8 cellular contexts compared by ENCODE assay signal in genomic region chr5:28766565-28767158, GRCh38.
DNase-seq lines count a peak whose midpoint lies in the region; ATAC-seq and TF ChIP-seq lines count a peak whose summit lies in the region.

No MANE protein-coding gene starts in this region.

- H3K9me3 Mint-ChIP-seq in activated CD4-positive, alpha-beta memory T cell treated with anti-CD3 and anti-CD28 coated beads, Interleukin-2, amount 10 ng/mL, durations not matched to agents 7 days and 5 days, result peaks cover 1% of the 10 kb centered on the region

- no peaks in the 10 kb centered on the region for H3K36me3 Mint-ChIP-seq in activated CD4-positive, alpha-beta memory T cell treated with anti-CD3 and anti-CD28 coated beads, Interleukin-2, amount 10 ng/mL, durations not matched to agents 7 days and 5 days (ENCODE audit: low read depth)

- TF ChIP-seq POLR2A in NB4 (IDR thresholded peaks at IDR 0.05; ENCODE audit: extremely low read depth, insufficient read length), result no peak

- no peak overlapping the region for H3K27ac Mint-ChIP-seq in activated CD4-positive, alpha-beta memory T cell treated with anti-CD3 and anti-CD28 coated beads, Interleukin-2, amount 10 ng/mL, durations not matched to agents 7 days and 5 days

- CTCF ChIA-PET in activated CD4-positive, alpha-beta memory T cell treated with anti-CD3 and anti-CD28 coated beads, Interleukin-2, amount 10 ng/mL, durations not matched to agents 7 days and 5 days (lab: Charles Lee), result no interaction called here

- POLR2A ChIA-PET in activated CD4-positive, alpha-beta memory T cell treated with anti-CD3 and anti-CD28 coated beads, Interleukin-2, amount 10 ng/mL, durations not matched to agents 7 days and 5 days (lab: Charles Lee), result interaction anchor here (0.6 kb wide), 1 partner anchor 673 kb away, joined by 3 read pairs; no protein-coding TSS in a partner anchor

- no peaks in the 10 kb centered on the region for H3K27me3 Mint-ChIP-seq in activated CD4-positive, alpha-beta memory T cell treated with anti-CD3 and anti-CD28 coated beads, Interleukin-2, amount 10 ng/mL, durations not matched to agents 7 days and 5 days

- no peaks in the 10 kb centered on the region for H3K4me1 Mint-ChIP-seq in activated CD4-positive, alpha-beta memory T cell treated with anti-CD3 and anti-CD28 coated beads, Interleukin-2, amount 10 ng/mL, durations not matched to agents 7 days and 5 days

- DNase-seq in DMS114 treated with DMSO at 0.1 percent for 48 hours (lab: John Stamatoyannopoulos, UW; ENCODE audit: unreplicated experiment) (peak; percentile 51), NB4 (ENCODE audit: low read depth) (peak; percentile 59), SIG-M5 (lab: John Stamatoyannopoulos, UW) (peak; percentile 8), fibroblast of the aortic adventitia (ENCODE audit: low read depth) (peak; percentile 54)
- DNase-seq in activated CD4-positive, alpha-beta memory T cell treated with anti-CD3 and anti-CD28 coated beads, Interleukin-2, amount 10 ng/mL, durations not matched to agents 7 days and 5 days, result no peak

- TF ChIP-seq CTCF in NB4 (IDR thresholded peaks at IDR 0.05; ENCODE audit: low read depth, low read length) (no peak), fibroblast of the aortic adventitia (IDR thresholded peaks at IDR 0.05; ENCODE audit: insufficient read depth, low read length) (no peak)

- no peak overlapping the region for H3K4me3 Mint-ChIP-seq in activated CD4-positive, alpha-beta memory T cell treated with anti-CD3 and anti-CD28 coated beads, Interleukin-2, amount 10 ng/mL, durations not matched to agents 7 days and 5 days

- ATAC-seq in HG03432 (IDR thresholded peaks at IDR 0.05; ENCODE audit: unreplicated experiment) (no peak), GM21447 (IDR thresholded peaks at IDR 0.05; ENCODE audit: unreplicated experiment) (no peak), GM21619 (IDR thresholded peaks at IDR 0.05; ENCODE audit: unreplicated experiment) (no peak)

- no peak overlapping the region for H3K4me3 ChIP-seq in NB4 (ENCODE audit: low read depth, low read length)
- H3K4me3 ChIP-seq in fibroblast of the aortic adventitia (ENCODE audit: low read depth, low read length), result no peak overlapping the region
